10 cellular contexts compared by ENCODE assay signal in the genomic region with DNA sequence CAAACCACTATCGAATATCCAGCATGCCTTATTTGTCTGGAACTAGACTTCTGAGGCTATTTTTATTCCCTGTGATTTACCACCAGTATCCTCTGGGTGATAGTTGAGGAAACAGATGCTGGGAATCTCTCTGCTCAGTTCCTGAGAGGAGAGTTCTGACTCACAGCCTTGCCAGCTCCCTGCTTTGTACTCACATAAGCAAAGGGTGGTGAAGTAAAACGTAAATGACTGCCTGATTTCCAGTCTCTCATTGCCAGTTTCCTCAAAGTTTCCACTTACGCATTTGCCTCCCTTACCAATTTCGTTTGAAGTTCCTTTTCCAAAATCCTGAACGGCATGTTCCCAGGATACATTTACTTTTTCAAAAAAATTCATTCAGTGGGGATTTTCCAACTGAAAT.
DNase-seq lines count a peak whose midpoint lies in the region; ATAC-seq, FAIRE-seq and TF ChIP-seq lines count a peak whose summit lies in the region.
"Had no signal": no experiment of that assay in that cellular context is flagged by ENCODE, and none has a peak within 500 bp of the region (broad histone marks: within the 10 kb centered on the region; RNA-seq: fewer than 3 reads in every experiment).

No MANE protein-coding gene starts in this region.

- H2AFZ ChIP-seq in HepG2 (ENCODE audit: low read length) = no peak overlapping the region

- no peak overlapping the region for H3K9ac ChIP-seq in HepG2 (ENCODE audit: insufficient read depth, low read depth, low read length)

- POLR2A ChIA-PET in HepG2 (lab: Yijun Ruan, JAX) = no interaction called here

- intact Hi-C loops in HepG2 (cut with micrococcal nuclease; ENCODE audit: unreplicated experiment) = loop anchor here (10.0 kb wide), 2 partner anchors 611 to 679 kb away; no protein-coding TSS in a partner anchor

- CTCF ChIA-PET in HepG2 (lab: Yijun Ruan, JAX; ENCODE audit: low intra/inter-chr PET ratio, low total read pairs) = no interaction called here

- no peak overlapping the region for H3K27ac ChIP-seq in HepG2 (ENCODE audit: extremely low read length, insufficient read depth, low read length)

- H3K36me3 ChIP-seq in HepG2 (replicated peaks in 1 of 2; ENCODE audit: control insufficient read depth in 1 of 2, insufficient read depth in 2 of 2, low read length in 2 of 2) = no peaks in the 10 kb centered on the region

- peak; percentile 48 for DNase-seq in COLO829 (ENCODE audit: low spot score)
- DNase-seq in Kasumi-1 (lab: John Stamatoyannopoulos, UW) = peak; percentile 66 to 79
- peak; percentile 54 to 60 for DNase-seq in cardiac fibroblast (ENCODE audit: low read depth in 2 of 2)
- no peak for DNase-seq in HepG2 (ENCODE audit: low spot score)
- DNase-seq in NK-92 (lab: John Stamatoyannopoulos, UW; ENCODE audit: unreplicated experiment) = no peak
- DNase-seq in NCI-H510A treated with DMSO at 0.1 percent for 48 hours (lab: John Stamatoyannopoulos, UW) = no peak
- DNase-seq: activated CD4-positive, alpha-beta T cell treated with anti-CD3 and anti-CD28 coated beads for 48 hours; stimulated activated naive CD4-positive, alpha-beta T cell treated with Interleukin-2 at 50 U/mL for 16 hours had no signal

- peaks cover 0 to 34% of the 10 kb centered on the region in 2 experiments; a peak in 4 of 5 replicates for H3K27me3 ChIP-seq in HepG2 (ENCODE audit: control insufficient read depth in 1 of 2, insufficient read depth in 2 of 2, low read length in 2 of 2)

- no peaks in the 10 kb centered on the region for H3K79me2 ChIP-seq in HepG2 (ENCODE audit: insufficient read depth, low read length)

- ATAC-seq in HepG2 (peak; percentile 65), GM18519 (IDR thresholded peaks at IDR 0.05; ENCODE audit: low FRiP score, unreplicated experiment) (no peak), GM21515 (IDR thresholded peaks at IDR 0.05; ENCODE audit: unreplicated experiment) (no peak)

- TF ChIP-seq EP300 in HepG2 (IDR thresholded peaks at IDR 0.05; ENCODE audit: low read depth in 2 of 2, low read length in 2 of 2) (no peak), HepG2 (CRISPR knock-in tag; IDR thresholded peaks at IDR 0.05; ENCODE audit: borderline replicate concordance) (no peak)

- peaks cover 7% of the 10 kb centered on the region for H3K4me1 ChIP-seq in HepG2 (ENCODE audit: insufficient read depth, low read length)

- no peak for TF ChIP-seq RAD21 in HepG2 (CRISPR knock-in tag; IDR thresholded peaks at IDR 0.05)

- no peak for TF ChIP-seq CTCF in cardiac fibroblast (IDR thresholded peaks at IDR 0.05; ENCODE audit: low read depth, low read length)
- TF ChIP-seq CTCF in HepG2 (CRISPR knock-in tag; IDR thresholded peaks at IDR 0.05) = no peak

- no TSS peak for BruUV-seq in HepG2 (replicated peaks; lab: Mats Ljungman, UMichigan)

- no peaks in the 10 kb centered on the region for H4K20me1 ChIP-seq in HepG2 (ENCODE audit: insufficient read depth, low read length)

- TF ChIP-seq POLR2A in HepG2 (IDR thresholded peaks at IDR 0.05; ENCODE audit: insufficient read depth in 1 of 2, low read depth in 2 of 2, low read length in 2 of 2) = no peak

- H3K4me2 ChIP-seq in HepG2 (ENCODE audit: low read depth, low read length) = no peak overlapping the region

- in situ Hi-C loops in HepG2 (cut with HindIII; ENCODE audit: extremely low pct_ligation_motif_present, low pct_unique_long_range_greater_than_20kb) = loop anchor here (10.0 kb wide), 1 partner anchor 319 kb away; no protein-coding TSS in a partner anchor

- 23% methylated on average over 5 of the region's 5 CpGs for WGBS in HepG2 (ENCODE audit: low lambda C conversion rate)

- H3K9me3 ChIP-seq in HepG2 (ENCODE audit: low read length) = no peaks in the 10 kb centered on the region

- FAIRE-seq in HepG2 (lab: Jason Lieb, UNC) = no peak

- H3K4me3 ChIP-seq in cardiac fibroblast (replicated peaks in 1 of 2; ENCODE audit: low read depth in 2 of 2, low read length in 2 of 2) (no peak overlapping the region), HepG2 (replicated peaks in 1 of 3; ENCODE audit: insufficient read depth in 1 of 3, low read depth in 2 of 3, low read length in 3 of 3) (no peak overlapping the region)

TF ChIP-seq in HepG2, 621 proteins besides CTCF, POLR2A, EP300 and RAD21:
- TF ChIP-seq, protein P1, sequence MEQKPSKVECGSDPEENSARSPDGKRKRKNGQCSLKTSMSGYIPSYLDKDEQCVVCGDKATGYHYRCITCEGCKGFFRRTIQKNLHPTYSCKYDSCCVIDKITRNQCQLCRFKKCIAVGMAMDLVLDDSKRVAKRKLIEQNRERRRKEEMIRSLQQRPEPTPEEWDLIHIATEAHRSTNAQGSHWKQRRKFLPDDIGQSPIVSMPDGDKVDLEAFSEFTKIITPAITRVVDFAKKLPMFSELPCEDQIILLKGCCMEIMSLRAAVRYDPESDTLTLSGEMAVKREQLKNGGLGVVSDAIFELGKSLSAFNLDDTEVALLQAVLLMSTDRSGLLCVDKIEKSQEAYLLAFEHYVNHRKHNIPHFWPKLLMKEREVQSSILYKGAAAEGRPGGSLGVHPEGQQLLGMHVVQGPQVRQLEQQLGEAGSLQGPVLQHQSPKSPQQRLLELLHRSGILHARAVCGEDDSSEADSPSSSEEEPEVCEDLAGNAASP (CRISPR knock-in tag; IDR thresholded peaks at IDR 0.05; ENCODE audit: borderline replicate concordance) = no peak
- TF ChIP-seq SNAPC2 (CRISPR knock-in tag; IDR thresholded peaks at IDR 0.05) = no peak
- no peak for TF ChIP-seq SP1 (IDR thresholded peaks at IDR 0.05)
- no peak for TF ChIP-seq SP1 (CRISPR knock-in tag; IDR thresholded peaks at IDR 0.05)
TF ChIP-seq in HepG2: peak in this region for 0.

Comparison
In these comparisons a context has a peak if more than half of its experiments do, and no peak if none do; other contexts are left out.
1. DNase-seq: peak in COLO829 (single experiment), Kasumi-1 (2 of 2) and cardiac fibroblast (2 of 2); none in HepG2 (single experiment), NK-92 (single experiment) and NCI-H510A treated with DMSO at 0.1 percent for 48 hours (single experiment).